19 cellular contexts compared by ENCODE assay signal in the genomic region with DNA sequence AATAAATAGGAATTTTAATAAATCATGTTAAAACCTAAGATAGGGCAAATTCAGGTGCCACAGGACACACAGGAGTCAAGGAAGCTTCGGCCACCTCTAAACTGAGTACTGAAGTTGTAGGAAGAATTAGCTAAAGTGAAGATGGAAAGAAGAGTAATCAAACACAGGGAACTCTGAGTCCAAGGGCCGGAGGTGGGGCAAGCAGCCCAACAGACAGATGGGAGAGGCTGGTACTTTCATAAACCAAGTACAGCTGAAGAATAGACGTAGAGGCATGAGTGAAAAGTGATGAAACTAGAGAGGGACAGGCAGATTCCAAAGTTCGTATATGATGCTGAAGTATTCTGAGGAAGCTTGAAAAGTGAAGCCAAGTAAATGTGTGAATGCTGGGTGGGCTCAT.
"Had no signal": no experiment of that assay in that cellular context is flagged by ENCODE, and none has a peak within 500 bp of the region (broad histone marks: within the 10 kb centered on the region; RNA-seq: fewer than 3 reads in every experiment).

No MANE protein-coding gene starts in this region.

- ATAC-seq: activated CD4-positive, CD25-positive, alpha-beta regulatory T cell treated with anti-CD3 and anti-CD28 coated beads, Interleukin-2, amount 50 U/mL, for 24 hours; activated CD8-positive, alpha-beta T cell treated with anti-CD3 and anti-CD28 coated beads, Interleukin-2, amount 10 ng/mL, durations not matched to agents 7 days and 5 days; activated T-cell treated with anti-CD3 and anti-CD28 coated beads, Interleukin-2, amount 50 U/mL, for 4 hours; gastrocnemius medialis; natural killer cell; stimulated activated memory B cell treated with anti-CD40 and anti-IgM and Interleukin-4, amounts not matched to agents 10 μg/mL and 1 μg/mL and 100 μg/mL, for 72 hours had no signal

- H3K27ac ChIP-seq: cardiac muscle cell, gastrocnemius medialis, ovary, psoas muscle, right lobe of liver, spleen, testis had no signal

- H3K4me1 ChIP-seq: spleen, testis had no signal

- DNase-seq: activated CD4-positive, alpha-beta T cell treated with anti-CD3 and anti-CD28 coated beads, Interleukin-2, amount 10 ng/mL, durations not matched to agents 7 days and 5 days; activated CD8-positive, alpha-beta T cell treated with anti-CD3 and anti-CD28 coated beads, Interleukin-2, amount 10 ng/mL, durations not matched to agents 7 days and 5 days; activated effector memory CD4-positive, alpha-beta T cell treated with anti-CD3 and anti-CD28 coated beads, Interleukin-2, amount 50 U/mL, for 16 hours; activated T-cell treated with anti-CD3 and anti-CD28 coated beads, Interleukin-2, amount 50 U/mL, for 4 hours; amniotic stem cell; gastrocnemius medialis; kidney; mesenchymal stem cell; natural killer cell; ovary; psoas muscle; right lobe of liver; spleen; stimulated activated CD4-positive, alpha-beta T cell treated with anti-CD3 and anti-CD28 coated beads, Interleukin-4, amount 100 ng/mL, for 4 hours; testis had no signal

- H3K27me3 ChIP-seq: cardiac muscle cell, gastrocnemius medialis, ovary, right lobe of liver, spleen, testis had no signal

- H3K9me3 ChIP-seq: gastrocnemius medialis, ovary, psoas muscle, right lobe of liver, spleen, testis had no signal

- H3K4me3 ChIP-seq: cardiac muscle cell, gastrocnemius medialis, ovary, psoas muscle, right lobe of liver, spleen, testis had no signal

- FAIRE-seq: colon, kidney had no signal

- H3K36me3 ChIP-seq: cardiac muscle cell, gastrocnemius medialis, ovary, right lobe of liver, spleen had no signal
